In genomic region chr18:25284861-25285574, GRCh38 we compare ENCODE assay signal across 1 cellular context.
TF ChIP-seq lines count a peak whose summit lies in the region.

No MANE protein-coding gene starts in this region.

TF ChIP-seq in neural cell, 6 proteins besides CTCF, POLR2A, EP300 and RAD21 (continued from another document):
- TF ChIP-seq, protein P1, sequence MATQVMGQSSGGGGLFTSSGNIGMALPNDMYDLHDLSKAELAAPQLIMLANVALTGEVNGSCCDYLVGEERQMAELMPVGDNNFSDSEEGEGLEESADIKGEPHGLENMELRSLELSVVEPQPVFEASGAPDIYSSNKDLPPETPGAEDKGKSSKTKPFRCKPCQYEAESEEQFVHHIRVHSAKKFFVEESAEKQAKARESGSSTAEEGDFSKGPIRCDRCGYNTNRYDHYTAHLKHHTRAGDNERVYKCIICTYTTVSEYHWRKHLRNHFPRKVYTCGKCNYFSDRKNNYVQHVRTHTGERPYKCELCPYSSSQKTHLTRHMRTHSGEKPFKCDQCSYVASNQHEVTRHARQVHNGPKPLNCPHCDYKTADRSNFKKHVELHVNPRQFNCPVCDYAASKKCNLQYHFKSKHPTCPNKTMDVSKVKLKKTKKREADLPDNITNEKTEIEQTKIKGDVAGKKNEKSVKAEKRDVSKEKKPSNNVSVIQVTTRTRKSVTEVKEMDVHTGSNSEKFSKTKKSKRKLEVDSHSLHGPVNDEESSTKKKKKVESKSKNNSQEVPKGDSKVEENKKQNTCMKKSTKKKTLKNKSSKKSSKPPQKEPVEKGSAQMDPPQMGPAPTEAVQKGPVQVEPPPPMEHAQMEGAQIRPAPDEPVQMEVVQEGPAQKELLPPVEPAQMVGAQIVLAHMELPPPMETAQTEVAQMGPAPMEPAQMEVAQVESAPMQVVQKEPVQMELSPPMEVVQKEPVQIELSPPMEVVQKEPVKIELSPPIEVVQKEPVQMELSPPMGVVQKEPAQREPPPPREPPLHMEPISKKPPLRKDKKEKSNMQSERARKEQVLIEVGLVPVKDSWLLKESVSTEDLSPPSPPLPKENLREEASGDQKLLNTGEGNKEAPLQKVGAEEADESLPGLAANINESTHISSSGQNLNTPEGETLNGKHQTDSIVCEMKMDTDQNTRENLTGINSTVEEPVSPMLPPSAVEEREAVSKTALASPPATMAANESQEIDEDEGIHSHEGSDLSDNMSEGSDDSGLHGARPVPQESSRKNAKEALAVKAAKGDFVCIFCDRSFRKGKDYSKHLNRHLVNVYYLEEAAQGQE (IDR thresholded peaks at IDR 0.05; ENCODE audit: borderline replicate concordance), result no peak
- TF ChIP-seq TAF1 (IDR thresholded peaks at IDR 0.05; ENCODE audit: low read depth), result no peak
